Comparison of ENCODE assay signal across 11 cellular contexts in genomic region chr9:130912932-130913598, GRCh38. TPM values are rescaled to one million over a fixed set of nuclear protein-coding genes. Genes with fewer than 3 reads are reported as not detected.
DNase-seq lines count a peak whose midpoint lies in the region; ATAC-seq and TF ChIP-seq lines count a peak whose summit lies in the region.
"Had no signal": no experiment of that assay in that cellular context is flagged by ENCODE, and none has a peak within 500 bp of the region (broad histone marks: within the 10 kb centered on the region; RNA-seq: fewer than 3 reads in every experiment).

No MANE protein-coding gene starts in this region.

- no peak overlapping the region for H3K27ac ChIP-seq in H9 (ENCODE audit: insufficient read length, low read depth, low read length)
- H3K27ac ChIP-seq in right lobe of liver: no peak overlapping the region

- H3K36me3 Mint-ChIP-seq in H9 (ENCODE audit: insufficient read depth in 1 of 3, low read depth in 3 of 3): no peaks in the 10 kb centered on the region

- H3K4me3 ChIP-seq in choroid plexus epithelial cell (ENCODE audit: low read depth, low read length) (peak overlapping the region; percentile 13), right lobe of liver (no peak overlapping the region)

- WGBS in H9 (ENCODE audit: extremely low coverage, insufficient read length, low lambda C conversion rate): no CpG with 5 or more reads among the region's 38 CpGs
- WGBS in right lobe of liver (ENCODE audit: insufficient coverage, low coverage, low lambda C conversion rate, missing lambda C conversion rate): 48% methylated on average over 18 of the region's 38 CpGs

- H3K4me1 Mint-ChIP-seq in H9: peaks cover 12 to 27% of the 10 kb centered on the region in 2 experiments

- no peak overlapping the region for H2AFZ ChIP-seq in H9 (ENCODE audit: low read length)

- no peaks in the 10 kb centered on the region for H3K9me3 Mint-ChIP-seq in H9
- H3K9me3 Mint-ChIP-seq: CD4-positive, alpha-beta T cell had no signal

- no peak overlapping the region for H3K4me2 ChIP-seq in H9 (ENCODE audit: insufficient read depth, insufficient read length, low read length)

- no peak overlapping the region for H4K8ac ChIP-seq in H9 (replicated peaks; ENCODE audit: insufficient read length, low read depth, low read length)

- no peaks in the 10 kb centered on the region for H3K4me1 ChIP-seq in H9 (ENCODE audit: insufficient read depth, low read length)
- H3K4me1 ChIP-seq in right lobe of liver: no peaks in the 10 kb centered on the region

- no peak overlapping the region for H2BK12ac ChIP-seq in H9 (ENCODE audit: insufficient read length, low read depth, low read length)

- no peak overlapping the region for H2BK15ac ChIP-seq in H9 (ENCODE audit: low read depth, low read length)

- H3K27ac Mint-ChIP-seq in H9: peak overlapping the region in 2 of 3 experiments; percentile 42 to 83; a peak in 4 of 7 replicates
- H3K27ac Mint-ChIP-seq: CD4-positive, alpha-beta T cell had no signal

- no peaks in the 10 kb centered on the region for H3K27me3 ChIP-seq in H9 (ENCODE audit: insufficient read depth, low read length)
- no peaks in the 10 kb centered on the region for H3K27me3 ChIP-seq in right lobe of liver

- H3K56ac ChIP-seq in H9 (ENCODE audit: insufficient read length, low read depth, low read length): no peak overlapping the region

- no peak overlapping the region for H3K4ac ChIP-seq in H9 (ENCODE audit: low read depth, low read length)

- no peaks in the 10 kb centered on the region for H3K79me1 ChIP-seq in H9 (ENCODE audit: insufficient read depth, low read depth, low read length, poor library complexity, severe bottlenecking)

- H2AK5ac ChIP-seq in H9 (ENCODE audit: insufficient read length, low read length): no peak overlapping the region

- H3K23ac ChIP-seq in H9 (ENCODE audit: insufficient read length, low read depth, low read length): no peak overlapping the region

- H2BK120ac ChIP-seq in H9 (ENCODE audit: low read depth, low read length, poor library complexity, severe bottlenecking): no peak overlapping the region

- intact Hi-C loops in right lobe of liver (cut with DNase I): no loop called here

- H3T11ph ChIP-seq in H9 (ENCODE audit: low read length): no peak overlapping the region

- no peak overlapping the region for H3K18ac ChIP-seq in H9 (ENCODE audit: insufficient read length, low read depth, low read length)

- ATAC-seq in right lobe of liver: peak; percentile 44 to 88 (median 81)

- H4K5ac ChIP-seq in H9 (ENCODE audit: insufficient read length, low read depth, low read length): no peak overlapping the region

- H3K9me3 ChIP-seq in H9 (ENCODE audit: control insufficient read depth, low read depth, low read length): no peaks in the 10 kb centered on the region
- no peaks in the 10 kb centered on the region for H3K9me3 ChIP-seq in right lobe of liver

- H3K79me2 ChIP-seq in H9 (ENCODE audit: insufficient read depth, low read length): no peaks in the 10 kb centered on the region

- H3K4me3 Mint-ChIP-seq in H9: peak overlapping the region in 1 of 2 experiments; percentile 51; a peak in 1 of 5 replicates
- H3K4me3 Mint-ChIP-seq: CD4-positive, alpha-beta T cell had no signal

- peak; percentile 51 for DNase-seq in A172 (ENCODE audit: low spot score)
- DNase-seq in H9: no peak
- peak; percentile 43 for DNase-seq in choroid plexus epithelial cell (ENCODE audit: low read depth)
- peak in 1 of 3 donors; percentile 61 for DNase-seq in right lobe of liver
- no peak for DNase-seq in AML-193 (lab: John Stamatoyannopoulos, UW)
- no peak for DNase-seq in germinal center (ENCODE audit: low spot score)
- DNase-seq in NCI-H2196 treated with DMSO at 0.1 percent for 48 hours (lab: John Stamatoyannopoulos, UW; ENCODE audit: unreplicated experiment): no peak
- no peak for DNase-seq in NCI-H526 (lab: John Stamatoyannopoulos, UW)
- DNase-seq: activated CD4-positive, CD25-positive, alpha-beta regulatory T cell; CD4-positive, alpha-beta T cell; stimulated activated CD8-positive, alpha-beta memory T cell treated with anti-CD3 and anti-CD28 coated beads, Interleukin-4, amount 100 ng/mL, for 48 hours had no signal

- no peaks in the 10 kb centered on the region for H3K27me3 Mint-ChIP-seq in H9 (ENCODE audit: low read depth)
- H3K27me3 Mint-ChIP-seq: CD4-positive, alpha-beta T cell had no signal

- H2BK5ac ChIP-seq in H9 (ENCODE audit: insufficient read length, low read length): no peak overlapping the region

- H3K14ac ChIP-seq in H9 (ENCODE audit: insufficient read depth, low read length): no peak overlapping the region; the same call in 1 of the 2 replicates

- H2BK20ac ChIP-seq in H9 (ENCODE audit: low read depth, low read length, poor library complexity, severe bottlenecking): no peak overlapping the region

- H4K20me1 ChIP-seq in H9 (ENCODE audit: control insufficient read depth, insufficient read depth, insufficient read length): no peaks in the 10 kb centered on the region

- TF ChIP-seq POLR2A in right lobe of liver (IDR thresholded peaks at IDR 0.05): no peak

- no peak for TF ChIP-seq CTCF in H9 (conservative IDR thresholded peaks at IDR 0.05)
- TF ChIP-seq CTCF in choroid plexus epithelial cell (conservative IDR thresholded peaks at IDR 0.05; ENCODE audit: low read depth, low read length): no peak
- TF ChIP-seq CTCF in right lobe of liver (IDR thresholded peaks at IDR 0.05): no peak

- H4K91ac ChIP-seq in H9 (ENCODE audit: insufficient read length, low read depth, low read length): no peak overlapping the region

- H3K23me2 ChIP-seq in H9 (ENCODE audit: insufficient read length, low read depth, low read length, poor library complexity, severe bottlenecking): no peaks in the 10 kb centered on the region

- no peaks in the 10 kb centered on the region for H3K36me3 ChIP-seq in right lobe of liver

- no peak overlapping the region for H3K9ac ChIP-seq in H9 (ENCODE audit: extremely low read depth, insufficient read length, low read length)

RNA-seq across cellular contexts. Expression of gene QRFP, which starts 16.5 kb away (rescaled TPM):
- not detected in 2 replicates for total RNA-seq in A172 (2014; rRNA removed; shearing (Covaris generic))
- total RNA-seq in H9 (2021) (not detected in 2 replicates), right lobe of liver (1 to 10 TPM in 1 of 6 experiments, not detected in 5; 3.3 TPM)
- total RNA-seq: CD4-positive, alpha-beta T cell had no signal

RNA-seq across cellular contexts. Expression of gene FIBCD1, which starts 26.0 kb away (rescaled TPM):
- total RNA-seq in A172 (2014; rRNA removed; shearing (Covaris generic)): 1.6 and 2.6 TPM in 2 replicates
- total RNA-seq in H9 (2021) (6.2 and 7.1 TPM in 2 replicates), right lobe of liver (not detected)
- total RNA-seq: CD4-positive, alpha-beta T cell had no signal

Comparison
In these comparisons a context has a peak if more than half of its experiments do, and no peak if none do; other contexts are left out.
1. DNase-seq: peak in A172 (single experiment) and choroid plexus epithelial cell (single experiment); none in H9 (single experiment), AML-193 (0 of 2), germinal center (single experiment), NCI-H2196 treated with DMSO at 0.1 percent for 48 hours (single experiment) and NCI-H526 (0 of 2).